ENCODE assay signal across 1 cellular context in the genomic region with DNA sequence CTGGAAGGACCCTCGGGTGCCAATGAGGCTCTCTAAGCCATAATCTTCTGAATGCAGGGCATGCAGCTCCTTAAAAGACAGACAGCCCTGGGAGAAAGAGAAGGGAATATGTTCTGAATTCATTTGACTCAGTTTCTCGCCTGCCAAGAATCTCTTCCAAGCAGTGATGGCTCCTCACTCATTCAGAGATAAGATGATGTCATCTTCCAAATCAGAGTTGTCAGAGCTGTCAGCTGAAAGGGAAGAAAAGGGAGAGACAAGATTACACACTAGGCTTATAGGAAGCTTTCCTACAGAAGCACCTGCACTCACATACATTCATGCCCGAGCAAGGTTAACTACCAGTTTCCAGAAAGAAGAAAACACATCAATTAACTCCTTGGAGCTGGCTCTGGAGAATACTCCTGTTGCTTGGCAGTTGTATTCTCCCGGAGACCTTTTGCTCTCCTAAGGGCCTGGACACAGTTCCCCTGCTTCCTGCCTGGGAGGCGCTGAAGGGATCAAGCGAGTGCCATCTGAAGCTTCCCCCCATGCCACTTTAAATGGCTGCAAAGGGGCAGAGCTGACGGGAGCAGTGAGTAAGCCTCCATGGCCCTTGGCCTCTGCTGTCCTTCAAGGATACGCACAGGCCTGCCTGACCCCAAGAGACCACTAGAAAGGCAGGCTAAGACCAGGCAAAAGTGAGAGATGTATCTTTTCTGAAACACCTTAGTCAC.
TF ChIP-seq lines count a peak whose summit lies in the region.

No MANE protein-coding gene starts in this region.

TF ChIP-seq in GM12891, 5 proteins besides CTCF, POLR2A, EP300 and RAD21:
- TF ChIP-seq TAF1 (IDR thresholded peaks at IDR 0.05; ENCODE audit: low read depth, low read length) (no peak), POU2F2 (IDR thresholded peaks at IDR 0.05; ENCODE audit: low read depth, low read length) (no peak), PAX5 (IDR thresholded peaks at IDR 0.05; ENCODE audit: insufficient read depth, low read length, severe bottlenecking) (no peak), SPI1 (IDR thresholded peaks at IDR 0.05; ENCODE audit: low read depth, low read length) (no peak), POLR2AphosphoS5 (IDR thresholded peaks at IDR 0.05; ENCODE audit: low read depth, low read length) (no peak)
